Comparison of ENCODE assay signal across 23 cellular contexts in the genomic region with DNA sequence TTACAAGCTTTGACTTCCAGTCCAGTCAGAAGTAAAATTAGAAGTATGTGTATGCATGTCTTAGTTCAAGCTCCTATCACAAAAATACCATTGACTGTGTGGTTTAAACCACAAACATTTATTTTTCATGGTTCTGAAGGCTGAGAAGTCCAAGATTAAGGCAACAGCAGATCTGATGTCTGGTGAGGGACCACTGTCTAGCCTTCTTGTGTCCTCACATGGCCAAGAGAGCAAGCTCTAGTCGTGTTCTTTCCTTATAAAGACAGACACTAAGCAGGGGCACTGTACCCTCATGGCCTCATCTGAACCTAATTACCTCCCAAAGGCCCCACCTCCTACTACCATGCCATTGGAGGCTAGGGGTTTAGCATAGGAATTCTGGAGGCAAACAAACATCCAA. TPM values are rescaled to one million over a fixed set of nuclear protein-coding genes. Genes with fewer than 3 reads are reported as not detected.
A peak's percentile ranks its signal among the peaks of the same experiment; 100 is the strongest.
DNase-seq lines count a peak whose midpoint lies in the region; ATAC-seq, FAIRE-seq and TF ChIP-seq lines count a peak whose summit lies in the region.
"Had no signal": no experiment of that assay in that cellular context is flagged by ENCODE, and none has a peak within 500 bp of the region (broad histone marks: within the 10 kb centered on the region; RNA-seq: fewer than 3 reads in every experiment).

No MANE protein-coding gene starts in this region.

- WGBS in GM23248 (ENCODE audit: low coverage in 1 of 2, low lambda C conversion rate in 2 of 2, missing lambda C conversion rate in 2 of 2), 2 experiments, result 10 to 15% methylated on average over 1 of the region's 1 CpG

- no peak overlapping the region for H3K27ac ChIP-seq in GM23248
- no peak overlapping the region for H3K27ac ChIP-seq in parathyroid adenoma
- H3K27ac ChIP-seq: cardiac muscle cell, skin epidermis, tibial artery had no signal

- H3K36me3 ChIP-seq in GM23248 (ENCODE audit: low read depth) (no peaks in the 10 kb centered on the region), parathyroid adenoma (ENCODE audit: control insufficient read depth, insufficient read depth, low read length) (no peaks in the 10 kb centered on the region)
- H3K36me3 ChIP-seq: cardiac muscle cell, HAP-1, MG63, tibial artery had no signal

- no peak overlapping the region for H3K9ac ChIP-seq in GM23248
- no peak overlapping the region for H3K9ac ChIP-seq in parathyroid adenoma

- H3K4me1 ChIP-seq in GM23248 (ENCODE audit: insufficient read depth) (peaks cover 22% of the 10 kb centered on the region), parathyroid adenoma (peaks cover 4% of the 10 kb centered on the region)
- H3K4me1 ChIP-seq: tibial artery had no signal

- H3K9me3 ChIP-seq in GM23248 (ENCODE audit: low read depth) (no peaks in the 10 kb centered on the region), parathyroid adenoma (ENCODE audit: control insufficient read depth, low read length) (no peaks in the 10 kb centered on the region)
- H3K9me3 ChIP-seq: HAP-1, MG63, tibial artery had no signal

- H3K9me2 ChIP-seq in GM23248 (ENCODE audit: insufficient read depth), result no peaks in the 10 kb centered on the region

- DNase-seq in GM23248, result no peak
- peak; percentile 58 for DNase-seq in RCC 7860 (ENCODE audit: low spot score)
- peak; percentile 43 for DNase-seq in dedifferentiated amniotic fluid mesenchymal stem cell (ENCODE audit: extremely low spot score)
- no peak for DNase-seq in activated CD4-positive, alpha-beta T cell treated with anti-CD3 and anti-CD28 coated beads for 48 hours
- no peak for DNase-seq in nucleus accumbens (lab: John Stamatoyannopoulos, UW)
- DNase-seq: activated CD4-positive, alpha-beta T cell treated with anti-CD3 and anti-CD28 coated beads, Interleukin-2, amount 50 U/mL, for 48 hours; activated T-cell treated with anti-CD3 and anti-CD28 coated beads, Interleukin-2, amount 50 U/mL, for 1 hour; CD4-positive, CD25-positive, alpha-beta regulatory T cell; DND-41; effector CD8-positive, alpha-beta T cell; hippocampal formation; left colon; MG63; NCI-H187; NCI-H510A; posterior cingulate gyrus; tibial artery had no signal

- FAIRE-seq in RCC 7860 (lab: Jason Lieb, UNC), result peak; percentile 55

- no peaks in the 10 kb centered on the region for H4K20me1 ChIP-seq in GM23248 (ENCODE audit: insufficient read depth)

- H3F3A ChIP-seq in GM23248 (ENCODE audit: insufficient read depth), result peaks cover 12% of the 10 kb centered on the region

- no peak for TF ChIP-seq CTCF in parathyroid adenoma (IDR thresholded peaks at IDR 0.05)

- H3K27me3 ChIP-seq in GM23248 (replicated peaks; ENCODE audit: insufficient read depth), result no peaks in the 10 kb centered on the region
- no peaks in the 10 kb centered on the region for H3K27me3 ChIP-seq in parathyroid adenoma (ENCODE audit: control insufficient read depth, insufficient read depth, low read length)
- H3K27me3 ChIP-seq: cardiac muscle cell, MG63, tibial artery had no signal

- H3K4me3 ChIP-seq in GM23248, result no peak overlapping the region
- H3K4me3 ChIP-seq in parathyroid adenoma (ENCODE audit: low read depth, low read length), result no peak overlapping the region
- H3K4me3 ChIP-seq: cardiac muscle cell, HAP-1, MG63, skin epidermis, tibial artery had no signal

- ATAC-seq in GM21515 (IDR thresholded peaks at IDR 0.05; ENCODE audit: unreplicated experiment), result no peak
- ATAC-seq: left colon, PC-3 had no signal

- peak overlapping the region; percentile 32 for H2AFZ ChIP-seq in GM23248
- H2AFZ ChIP-seq in parathyroid adenoma, result peak overlapping the region; percentile 29

- in situ Hi-C loops in GM23248 (cut with MboI), result loop anchor here (10.0 kb wide), 1 partner anchor 619 kb away; no protein-coding TSS in a partner anchor

- H3K4me2 ChIP-seq in GM23248 (ENCODE audit: unreplicated experiment), result no peak overlapping the region
- no peak overlapping the region for H3K4me2 ChIP-seq in parathyroid adenoma (ENCODE audit: low read length)

- H3K79me2 ChIP-seq in GM23248 (ENCODE audit: insufficient read depth), result no peaks in the 10 kb centered on the region
- no peaks in the 10 kb centered on the region for H3K79me2 ChIP-seq in parathyroid adenoma

RNA-seq across cellular contexts. Expression of a gene that starts 41.3 kb away (rescaled TPM):
- 17.5 and 22.6 TPM in 2 replicates for total RNA-seq in GM23248 (2014; rRNA removed; shearing (Covaris generic))
- 20.9 and 23.0 TPM in 2 replicates for polyA plus RNA-seq in GM23248 (2016; fragmentation: Nextera tagmentation; extraction: Ambion mirVana)

Comparison
In these comparisons a context has a peak if more than half of its experiments do, and no peak if none do; other contexts are left out.
1. DNase-seq: peak in RCC 7860 (single experiment) and dedifferentiated amniotic fluid mesenchymal stem cell (single experiment); none in GM23248 (single experiment), activated CD4-positive, alpha-beta T cell treated with anti-CD3 and anti-CD28 coated beads for 48 hours (single experiment) and nucleus accumbens (0 of 56).